In genomic region chr19:49102303-49102702, GRCh38 we compare ENCODE assay signal across 25 cellular contexts. TPM values are rescaled to one million over a fixed set of nuclear protein-coding genes. Genes with fewer than 3 reads are reported as not detected.
DNase-seq lines count a peak whose midpoint lies in the region; ATAC-seq, FAIRE-seq and TF ChIP-seq lines count a peak whose summit lies in the region.
"Had no signal": no experiment of that assay in that cellular context is flagged by ENCODE, and none has a peak within 500 bp of the region (broad histone marks: within the 10 kb centered on the region; RNA-seq: fewer than 3 reads in every experiment).

No MANE protein-coding gene starts in this region.

- WGBS in HepG2 (ENCODE audit: low lambda C conversion rate): 99% methylated on average over 10 of the region's 12 CpGs
- WGBS in right lobe of liver (ENCODE audit: insufficient coverage, low coverage, low lambda C conversion rate, missing lambda C conversion rate): 40% methylated on average over 3 of the region's 12 CpGs
- 97 to 100% methylated on average over 4 to 10 of the region's 12 CpGs for WGBS in mesodermal cell (ENCODE audit: insufficient coverage in 2 of 2), 2 experiments

- H3K4me3 ChIP-seq in HepG2 (replicated peaks in 1 of 3; ENCODE audit: insufficient read depth in 1 of 3, low read depth in 2 of 3, low read length in 3 of 3) (no peak overlapping the region), right lobe of liver (no peak overlapping the region), SK-N-MC (no peak overlapping the region), mesodermal cell (ENCODE audit: extremely low read depth, insufficient read depth, low read length, poor library complexity, severe bottlenecking) (no peak overlapping the region)

- H3K9ac ChIP-seq in HepG2 (ENCODE audit: insufficient read depth, low read depth, low read length): no peak overlapping the region
- H3K9ac ChIP-seq in SK-N-MC (ENCODE audit: insufficient read length): peak overlapping the region; percentile 9
- H3K9ac ChIP-seq: SK-N-SH had no signal

- POLR2A ChIA-PET in HepG2 (lab: Yijun Ruan, JAX): no interaction called here

- no peak for TF ChIP-seq RAD21 in HepG2 (CRISPR knock-in tag; IDR thresholded peaks at IDR 0.05)

- CTCF ChIA-PET in HepG2 (lab: Yijun Ruan, JAX; ENCODE audit: low intra/inter-chr PET ratio, low total read pairs): no interaction called here

- DNase-seq in HepG2 (ENCODE audit: low spot score) (no peak), right lobe of liver (no peak), SK-N-MC (ENCODE audit: low read depth, low spot score) (no peak), kidney glomerular epithelial cell (lab: John Stamatoyannopoulos, UW) (no peak)
- DNase-seq: ACHN, DMS 273 treated with DMSO at 0.1 percent for 48 hours, DND-41, HFFc6, NCI-H1105 treated with DMSO at 0.1 percent for 48 hours, NCI-H1694, NCI-H2081 treated with DMSO at 0.1 percent for 48 hours, NCI-H510A, NCI-H774, SHP77, SK-N-SH had no signal

- H3K4me2 ChIP-seq in HepG2 (ENCODE audit: low read depth, low read length): no peak overlapping the region
- H3K4me2 ChIP-seq: SK-N-SH had no signal

- TF ChIP-seq CTCF in HepG2 (CRISPR knock-in tag; IDR thresholded peaks at IDR 0.05): no peak
- TF ChIP-seq CTCF in right lobe of liver (IDR thresholded peaks at IDR 0.05): no peak

- H2AFZ ChIP-seq in HepG2 (ENCODE audit: low read length): no peak overlapping the region

- TF ChIP-seq POLR2A in HepG2 (IDR thresholded peaks at IDR 0.05; ENCODE audit: insufficient read depth in 1 of 2, low read depth in 2 of 2, low read length in 2 of 2) (no peak), right lobe of liver (IDR thresholded peaks at IDR 0.05) (no peak)

- H3K27ac ChIP-seq in HepG2 (ENCODE audit: extremely low read length, insufficient read depth, low read length) (no peak overlapping the region), right lobe of liver (no peak overlapping the region), SK-N-MC (peak overlapping the region; percentile 65), mesodermal cell (ENCODE audit: low read depth, low read length, severe bottlenecking) (peak overlapping the region; percentile 23)
- H3K27ac ChIP-seq: HL-60 had no signal

- in situ Hi-C loops in HepG2 (cut with HindIII; ENCODE audit: extremely low pct_ligation_motif_present, low pct_unique_long_range_greater_than_20kb): no loop called here

- H4K20me1 ChIP-seq in HepG2 (ENCODE audit: insufficient read depth, low read length): peaks cover 36% of the 10 kb centered on the region

- BruUV-seq in HepG2 (replicated peaks; lab: Mats Ljungman, UMichigan): no TSS peak

- TF ChIP-seq EP300 in HepG2 (IDR thresholded peaks at IDR 0.05; ENCODE audit: low read depth in 2 of 2, low read length in 2 of 2) (no peak), HepG2 (CRISPR knock-in tag; IDR thresholded peaks at IDR 0.05; ENCODE audit: borderline replicate concordance) (no peak)

- no peaks in the 10 kb centered on the region for H3K27me3 ChIP-seq in HepG2 (ENCODE audit: control insufficient read depth in 1 of 2, insufficient read depth in 2 of 2, low read length in 2 of 2)
- H3K27me3 ChIP-seq in right lobe of liver: no peaks in the 10 kb centered on the region

- H3K36me3 ChIP-seq in HepG2 (replicated peaks in 1 of 2; ENCODE audit: control insufficient read depth in 1 of 2, insufficient read depth in 2 of 2, low read length in 2 of 2) (peaks cover 43 to 89% of the 10 kb centered on the region in 2 experiments), right lobe of liver (peaks cover 6 to 84% (median 27%) of the 10 kb centered on the region in 4 donors), SK-N-MC (ENCODE audit: insufficient read depth, low read length) (peaks cover 96% of the 10 kb centered on the region), mesodermal cell (ENCODE audit: control insufficient read depth, insufficient read depth, low read length) (peaks cover 93% of the 10 kb centered on the region)

- H3K4me1 ChIP-seq in HepG2 (ENCODE audit: insufficient read depth, low read length) (no peaks in the 10 kb centered on the region), right lobe of liver (peaks cover 0 to 21% (median 7%) of the 10 kb centered on the region in 4 donors), mesodermal cell (ENCODE audit: control insufficient read depth, insufficient read depth, low read length, poor library complexity, severe bottlenecking) (peaks cover 17% of the 10 kb centered on the region)

- FAIRE-seq in HepG2 (lab: Jason Lieb, UNC): no peak
- FAIRE-seq: H54, HTR-8/SVneo, RCC 7860 had no signal

- H3K79me2 ChIP-seq in HepG2 (ENCODE audit: insufficient read depth, low read length): peaks cover 11% of the 10 kb centered on the region

- ATAC-seq in HepG2 (no peak), right lobe of liver (no peak), HG03039 (IDR thresholded peaks at IDR 0.05; ENCODE audit: unreplicated experiment) (no peak), HG02642 (IDR thresholded peaks at IDR 0.05; ENCODE audit: poor library complexity, unreplicated experiment) (no peak)

- no peaks in the 10 kb centered on the region for H3K9me3 ChIP-seq in HepG2 (ENCODE audit: low read length)
- no peaks in the 10 kb centered on the region for H3K9me3 ChIP-seq in right lobe of liver
- no peaks in the 10 kb centered on the region for H3K9me3 ChIP-seq in SK-N-MC (ENCODE audit: low read depth, low read length)
- H3K9me3 ChIP-seq in mesodermal cell (ENCODE audit: control insufficient read depth, low read length): no peaks in the 10 kb centered on the region
- H3K9me3 ChIP-seq: SK-N-SH had no signal

- intact Hi-C loops in HepG2 (cut with micrococcal nuclease; ENCODE audit: unreplicated experiment): no loop called here
- intact Hi-C loops in right lobe of liver (cut with DNase I): loop anchor here in 1 of 2 donors (5.0 kb wide), 2 partner anchors 35 to 95 kb away; no protein-coding TSS in a partner anchor

RNA-seq across cellular contexts. Expression of gene LIN7B, which starts 11.9 kb away (rescaled TPM):
- total RNA-seq in HepG2 (2016; rRNA removed; fragmentation: Illumina TruSeq; extraction: Trizol) (3.5 and 5.3 TPM in 2 replicates), right lobe of liver (1 to 10 TPM; 1.5 to 4.3 (median 2.4) TPM)
- 5.6 and 7.0 TPM in 2 replicates for total RNA-seq in HepG2 (2016; cell fraction: cytosol; rRNA removed; fragmentation: Illumina TruSeq; extraction: Trizol; ENCODE audit: low read depth)
- 2.9 and 5.2 TPM in 2 replicates for total RNA-seq in HepG2 (2016; cell fraction: insoluble cytoplasmic fraction; rRNA removed; fragmentation: Illumina TruSeq; extraction: Trizol)
- 6.4 and 6.9 TPM in 2 replicates for total RNA-seq in HepG2 (2016; cell fraction: membrane; rRNA removed; fragmentation: Illumina TruSeq; extraction: Trizol)
- total RNA-seq in HepG2 (2016; cell fraction: nucleus; rRNA removed; fragmentation: Illumina TruSeq; extraction: Trizol): 3.4 and 4.1 TPM in 2 replicates
- 7.6 and 8.6 TPM in 2 replicates for polyA plus RNA-seq in HepG2 (2011; rRNA removed)
- polyA plus RNA-seq in HepG2 (2011; cell fraction: cytosol; rRNA removed): 5.0 and 9.3 TPM in 2 replicates
- 15.9 and 17.9 TPM in 2 replicates for polyA plus RNA-seq in HepG2 (2011; cell fraction: nucleus; rRNA removed)
- polyA plus RNA-seq in HepG2 (2012): 3.9 and 4.2 TPM in 2 replicates
- 4.7 and 5.8 TPM in 2 replicates for polyA plus RNA-seq in HepG2 (2016; cell fraction: cytosol; fragmentation: Illumina TruSeq; extraction: Trizol; ENCODE audit: low read depth)
- 3.3 and 3.7 TPM in 2 replicates for polyA plus RNA-seq in HepG2 (2016; cell fraction: insoluble cytoplasmic fraction; fragmentation: Illumina TruSeq; extraction: Trizol; ENCODE audit: low read depth)
- 2.7 and 6.8 TPM in 2 replicates for polyA plus RNA-seq in HepG2 (2016; cell fraction: membrane; fragmentation: Illumina TruSeq; extraction: Trizol; ENCODE audit: low read depth)
- 8.3 and 9.6 TPM in 2 replicates for polyA plus RNA-seq in HepG2 (2016; cell fraction: nucleus; fragmentation: Illumina TruSeq; extraction: Trizol; ENCODE audit: insufficient read depth, low read depth)
- polyA minus RNA-seq in HepG2 (2011; rRNA and poly(A)+ RNA removed; ENCODE audit: low replicate concordance): 3.8 and 4.0 TPM in 2 replicates
- 0.88 and 1.7 TPM in 2 replicates for polyA minus RNA-seq in HepG2 (2011; cell fraction: cytosol; rRNA and poly(A)+ RNA removed)
- 4.9 and 8.3 TPM in 2 replicates for polyA minus RNA-seq in HepG2 (2011; cell fraction: nucleus; rRNA and poly(A)+ RNA removed)
- 14.7 TPM for polyA plus RNA-seq in mesodermal cell (2013, experiment 1 of 2)
- polyA plus RNA-seq in mesodermal cell (2013, experiment 2 of 2): 9.3 TPM

RNA-seq across cellular contexts. Expression of gene C19orf73, which starts 16.6 kb away (rescaled TPM):
- total RNA-seq in HepG2 (2016; rRNA removed; fragmentation: Illumina TruSeq; extraction: Trizol) (0.80 and 1.4 TPM in 2 replicates), right lobe of liver (1 to 10 TPM in 5 of 6 experiments, under 1 TPM in 1; 0.73 to 8.1 (median 1.5) TPM)
- total RNA-seq in HepG2 (2016; cell fraction: cytosol; rRNA removed; fragmentation: Illumina TruSeq; extraction: Trizol; ENCODE audit: low read depth): 1.6 and 3.1 TPM in 2 replicates
- total RNA-seq in HepG2 (2016; cell fraction: insoluble cytoplasmic fraction; rRNA removed; fragmentation: Illumina TruSeq; extraction: Trizol): 1.6 and 1.9 TPM in 2 replicates
- total RNA-seq in HepG2 (2016; cell fraction: membrane; rRNA removed; fragmentation: Illumina TruSeq; extraction: Trizol): 2.1 and 2.4 TPM in 2 replicates
- total RNA-seq in HepG2 (2016; cell fraction: nucleus; rRNA removed; fragmentation: Illumina TruSeq; extraction: Trizol): 0.59 and 0.94 TPM in 2 replicates
- polyA plus RNA-seq in HepG2 (2011; rRNA removed): 1.5 and 3.0 TPM in 2 replicates
- polyA plus RNA-seq in HepG2 (2011; cell fraction: cytosol; rRNA removed): 2.6 TPM in 2 replicates
- polyA plus RNA-seq in HepG2 (2011; cell fraction: nucleus; rRNA removed): 3.8 and 4.8 TPM in 2 replicates
- polyA plus RNA-seq in HepG2 (2012): 1.1 and 1.9 TPM in 2 replicates
- polyA plus RNA-seq in HepG2 (2016; cell fraction: cytosol; fragmentation: Illumina TruSeq; extraction: Trizol; ENCODE audit: low read depth): 2.0 and 2.7 TPM in 2 replicates
- polyA plus RNA-seq in HepG2 (2016; cell fraction: insoluble cytoplasmic fraction; fragmentation: Illumina TruSeq; extraction: Trizol; ENCODE audit: low read depth): 1.6 and 2.2 TPM in 2 replicates
- 1.5 and 1.6 TPM in 2 replicates for polyA plus RNA-seq in HepG2 (2016; cell fraction: membrane; fragmentation: Illumina TruSeq; extraction: Trizol; ENCODE audit: low read depth)
- polyA plus RNA-seq in HepG2 (2016; cell fraction: nucleus; fragmentation: Illumina TruSeq; extraction: Trizol; ENCODE audit: insufficient read depth, low read depth): 0.74 TPM in 1 of 2 replicates, not detected in the other
- polyA minus RNA-seq in HepG2 (2011; rRNA and poly(A)+ RNA removed; ENCODE audit: low replicate concordance): 1.3 TPM in 2 replicates
- 0.89 and 1.2 TPM in 2 replicates for polyA minus RNA-seq in HepG2 (2011; cell fraction: cytosol; rRNA and poly(A)+ RNA removed)
- 1.8 and 3.0 TPM in 2 replicates for polyA minus RNA-seq in HepG2 (2011; cell fraction: nucleus; rRNA and poly(A)+ RNA removed)
- 2.5 TPM for polyA plus RNA-seq in mesodermal cell (2013, experiment 1 of 2)
- 2.5 TPM for polyA plus RNA-seq in mesodermal cell (2013, experiment 2 of 2)
- total RNA-seq: G401 had no signal

RNA-seq across cellular contexts. Expression of gene PPFIA3, which starts 17.0 kb away (rescaled TPM):
- total RNA-seq in HepG2 (2016; rRNA removed; fragmentation: Illumina TruSeq; extraction: Trizol) (6.3 and 8.6 TPM in 2 replicates), right lobe of liver (1 to 10 TPM; 1.8 to 6.6 (median 3.1) TPM)
- 1.9 and 2.7 TPM in 2 replicates for total RNA-seq in HepG2 (2016; cell fraction: cytosol; rRNA removed; fragmentation: Illumina TruSeq; extraction: Trizol; ENCODE audit: low read depth)
- 6.5 and 8.9 TPM in 2 replicates for total RNA-seq in HepG2 (2016; cell fraction: insoluble cytoplasmic fraction; rRNA removed; fragmentation: Illumina TruSeq; extraction: Trizol)
- total RNA-seq in HepG2 (2016; cell fraction: membrane; rRNA removed; fragmentation: Illumina TruSeq; extraction: Trizol): 4.5 and 5.6 TPM in 2 replicates
- 8.1 and 9.0 TPM in 2 replicates for total RNA-seq in HepG2 (2016; cell fraction: nucleus; rRNA removed; fragmentation: Illumina TruSeq; extraction: Trizol)
- polyA plus RNA-seq in HepG2 (2011; rRNA removed): 6.7 and 8.9 TPM in 2 replicates
- polyA plus RNA-seq in HepG2 (2011; cell fraction: cytosol; rRNA removed): 6.0 and 7.5 TPM in 2 replicates
- 37.0 and 50.3 TPM in 2 replicates for polyA plus RNA-seq in HepG2 (2011; cell fraction: nucleus; rRNA removed)
- polyA plus RNA-seq in HepG2 (2012): 9.4 and 9.5 TPM in 2 replicates
- polyA plus RNA-seq in HepG2 (2016; cell fraction: cytosol; fragmentation: Illumina TruSeq; extraction: Trizol; ENCODE audit: low read depth): 1.9 and 2.8 TPM in 2 replicates
- polyA plus RNA-seq in HepG2 (2016; cell fraction: insoluble cytoplasmic fraction; fragmentation: Illumina TruSeq; extraction: Trizol; ENCODE audit: low read depth): 6.2 and 6.5 TPM in 2 replicates
- polyA plus RNA-seq in HepG2 (2016; cell fraction: membrane; fragmentation: Illumina TruSeq; extraction: Trizol; ENCODE audit: low read depth): 3.3 and 4.2 TPM in 2 replicates
- polyA plus RNA-seq in HepG2 (2016; cell fraction: nucleus; fragmentation: Illumina TruSeq; extraction: Trizol; ENCODE audit: insufficient read depth, low read depth): 21.5 and 24.1 TPM in 2 replicates
- polyA minus RNA-seq in HepG2 (2011; rRNA and poly(A)+ RNA removed; ENCODE audit: low replicate concordance): 8.5 and 15.8 TPM in 2 replicates
- polyA minus RNA-seq in HepG2 (2011; cell fraction: cytosol; rRNA and poly(A)+ RNA removed): 4.9 and 5.9 TPM in 2 replicates
- polyA minus RNA-seq in HepG2 (2011; cell fraction: nucleus; rRNA and poly(A)+ RNA removed): 13.8 and 16.6 TPM in 2 replicates
- 18.0 TPM for polyA plus RNA-seq in mesodermal cell (2013, experiment 1 of 2)
- polyA plus RNA-seq in mesodermal cell (2013, experiment 2 of 2): 13.7 TPM
- polyA plus RNA-seq: CD14-positive monocyte had no signal

RNA-seq across cellular contexts. Expression of gene SNRNP70, which starts 17.1 kb away (rescaled TPM):
- 85.9 and 150 TPM in 2 replicates for total RNA-seq in HepG2 (2016; rRNA removed; fragmentation: Illumina TruSeq; extraction: Trizol)
- total RNA-seq in HepG2 (2016; cell fraction: cytosol; rRNA removed; fragmentation: Illumina TruSeq; extraction: Trizol; ENCODE audit: low read depth): 11.5 and 14.5 TPM in 2 replicates
- total RNA-seq in HepG2 (2016; cell fraction: insoluble cytoplasmic fraction; rRNA removed; fragmentation: Illumina TruSeq; extraction: Trizol): 75.6 and 153 TPM in 2 replicates
- 24.7 and 25.3 TPM in 2 replicates for total RNA-seq in HepG2 (2016; cell fraction: membrane; rRNA removed; fragmentation: Illumina TruSeq; extraction: Trizol)
- 111 and 131 TPM in 2 replicates for total RNA-seq in HepG2 (2016; cell fraction: nucleus; rRNA removed; fragmentation: Illumina TruSeq; extraction: Trizol)
- polyA plus RNA-seq in HepG2 (2011; rRNA removed): 210 and 272 TPM in 2 replicates
- 54.3 and 101 TPM in 2 replicates for polyA plus RNA-seq in HepG2 (2011; cell fraction: cytosol; rRNA removed)
- 2,510 and 2,895 TPM in 2 replicates for polyA plus RNA-seq in HepG2 (2011; cell fraction: nucleus; rRNA removed)
- polyA plus RNA-seq in HepG2 (2012): 150 and 238 TPM in 2 replicates
- polyA plus RNA-seq in HepG2 (2016; cell fraction: cytosol; fragmentation: Illumina TruSeq; extraction: Trizol; ENCODE audit: low read depth): 10.9 and 11.3 TPM in 2 replicates
- 110 and 134 TPM in 2 replicates for polyA plus RNA-seq in HepG2 (2016; cell fraction: insoluble cytoplasmic fraction; fragmentation: Illumina TruSeq; extraction: Trizol; ENCODE audit: low read depth)
- 12.6 and 14.1 TPM in 2 replicates for polyA plus RNA-seq in HepG2 (2016; cell fraction: membrane; fragmentation: Illumina TruSeq; extraction: Trizol; ENCODE audit: low read depth)
- polyA plus RNA-seq in HepG2 (2016; cell fraction: nucleus; fragmentation: Illumina TruSeq; extraction: Trizol; ENCODE audit: insufficient read depth, low read depth): 389 and 398 TPM in 2 replicates
- polyA minus RNA-seq in HepG2 (2011; rRNA and poly(A)+ RNA removed; ENCODE audit: low replicate concordance): 69.0 and 98.0 TPM in 2 replicates
- polyA minus RNA-seq in HepG2 (2011; cell fraction: cytosol; rRNA and poly(A)+ RNA removed): 31.5 and 36.6 TPM in 2 replicates
- 105 and 134 TPM in 2 replicates for polyA minus RNA-seq in HepG2 (2011; cell fraction: nucleus; rRNA and poly(A)+ RNA removed)
- 100 to 1,000 TPM in 5 of 6 experiments, 10 to 100 TPM in 1; 80.8 to 187 (median 123) TPM for total RNA-seq in right lobe of liver
- polyA plus RNA-seq in mesodermal cell (2013, experiment 1 of 2): 248 TPM
- 212 TPM for polyA plus RNA-seq in mesodermal cell (2013, experiment 2 of 2)

RNA-seq across cellular contexts. Expression of gene KCNA7, which starts 29.8 kb away (rescaled TPM):
- total RNA-seq in HepG2 (2016; rRNA removed; fragmentation: Illumina TruSeq; extraction: Trizol) (not detected in 2 replicates), right lobe of liver (not detected)
- not detected in 2 replicates for total RNA-seq in HepG2 (2016; cell fraction: cytosol; rRNA removed; fragmentation: Illumina TruSeq; extraction: Trizol; ENCODE audit: low read depth)
- not detected in 2 replicates for total RNA-seq in HepG2 (2016; cell fraction: insoluble cytoplasmic fraction; rRNA removed; fragmentation: Illumina TruSeq; extraction: Trizol)
- total RNA-seq in HepG2 (2016; cell fraction: membrane; rRNA removed; fragmentation: Illumina TruSeq; extraction: Trizol): not detected in 2 replicates
- total RNA-seq in HepG2 (2016; cell fraction: nucleus; rRNA removed; fragmentation: Illumina TruSeq; extraction: Trizol): not detected in 2 replicates
- not detected in 2 replicates for polyA plus RNA-seq in HepG2 (2011; rRNA removed)
- not detected in 2 replicates for polyA plus RNA-seq in HepG2 (2011; cell fraction: cytosol; rRNA removed)
- polyA plus RNA-seq in HepG2 (2011; cell fraction: nucleus; rRNA removed): not detected in 2 replicates
- not detected in 2 replicates for polyA plus RNA-seq in HepG2 (2012)
- not detected in 2 replicates for polyA plus RNA-seq in HepG2 (2016; cell fraction: cytosol; fragmentation: Illumina TruSeq; extraction: Trizol; ENCODE audit: low read depth)
- not detected in 2 replicates for polyA plus RNA-seq in HepG2 (2016; cell fraction: insoluble cytoplasmic fraction; fragmentation: Illumina TruSeq; extraction: Trizol; ENCODE audit: low read depth)
- not detected in 2 replicates for polyA plus RNA-seq in HepG2 (2016; cell fraction: membrane; fragmentation: Illumina TruSeq; extraction: Trizol; ENCODE audit: low read depth)
- polyA plus RNA-seq in HepG2 (2016; cell fraction: nucleus; fragmentation: Illumina TruSeq; extraction: Trizol; ENCODE audit: insufficient read depth, low read depth): not detected in 2 replicates
- not detected in 2 replicates for polyA minus RNA-seq in HepG2 (2011; rRNA and poly(A)+ RNA removed; ENCODE audit: low replicate concordance)
- not detected in 2 replicates for polyA minus RNA-seq in HepG2 (2011; cell fraction: cytosol; rRNA and poly(A)+ RNA removed)
- polyA minus RNA-seq in HepG2 (2011; cell fraction: nucleus; rRNA and poly(A)+ RNA removed): not detected in 2 replicates
- 0.07 TPM for polyA plus RNA-seq in mesodermal cell (2013, experiment 1 of 2)
- not detected for polyA plus RNA-seq in mesodermal cell (2013, experiment 2 of 2)
- total RNA-seq: G401, HFFc6, OCI-LY7 had no signal
- polyA plus RNA-seq: CD14-positive monocyte, SK-N-SH had no signal

Comparison
In these comparisons a context has a peak if more than half of its experiments do, and no peak if none do; other contexts are left out.
1. H3K27ac ChIP-seq: peak in SK-N-MC (single experiment) and mesodermal cell (single experiment); none in HepG2 (single experiment) and right lobe of liver (0 of 3).